8 cellular contexts compared by ENCODE assay signal in genomic region chr11:130071211-130071712, GRCh38. TPM values are rescaled to one million over a fixed set of nuclear protein-coding genes. Genes with fewer than 3 reads are reported as not detected.
DNase-seq lines count a peak whose midpoint lies in the region; ATAC-seq lines count a peak whose summit lies in the region.

No MANE protein-coding gene starts in this region.

- H3K4me1 Mint-ChIP-seq in central memory CD8-positive, alpha-beta T cell, result peaks cover 30% of the 10 kb centered on the region

- H3K4me1 ChIP-seq in mononuclear cell (ENCODE audit: insufficient read depth, low read length), result peaks cover 40% of the 10 kb centered on the region

- H3K4me3 ChIP-seq in mononuclear cell (ENCODE audit: low read length), result peak overlapping the region; percentile 78

- H3K27ac Mint-ChIP-seq in central memory CD8-positive, alpha-beta T cell (ENCODE audit: low read depth), result peak overlapping the region; percentile 39

- no peaks in the 10 kb centered on the region for H3K27me3 ChIP-seq in mononuclear cell (ENCODE audit: insufficient read depth, low read length)

- H3K27me3 Mint-ChIP-seq in central memory CD8-positive, alpha-beta T cell, result no peaks in the 10 kb centered on the region

- peak; percentile 10 for DNase-seq in DMS 273 (lab: John Stamatoyannopoulos, UW; ENCODE audit: unreplicated experiment)
- no peak for DNase-seq in DMS 273 treated with DMSO at 0.1 percent for 48 hours (lab: John Stamatoyannopoulos, UW)
- DNase-seq in NCI-H524 treated with DMSO at 0.1 percent for 48 hours (lab: John Stamatoyannopoulos, UW), result peak; percentile 1
- DNase-seq in central memory CD8-positive, alpha-beta T cell (ENCODE audit: low spot score in 2 of 2), result no peak
- no peak for DNase-seq in activated CD4-positive, alpha-beta T cell treated with anti-CD3 and anti-CD28 coated beads, Interleukin-2, amount 50 U/mL, for 1 hour

- H3K36me3 Mint-ChIP-seq in central memory CD8-positive, alpha-beta T cell (ENCODE audit: insufficient read depth), result peaks cover 19% of the 10 kb centered on the region

- ATAC-seq in central memory CD8-positive, alpha-beta T cell (replicated peaks; ENCODE audit: extremely low read depth, poor library complexity, severe bottlenecking), result no peak
- no peak for ATAC-seq in HG02588 (IDR thresholded peaks at IDR 0.05; ENCODE audit: unreplicated experiment)
- ATAC-seq in HG03045 (IDR thresholded peaks at IDR 0.05; ENCODE audit: unreplicated experiment), result no peak

- no peaks in the 10 kb centered on the region for H3K9me3 ChIP-seq in mononuclear cell (ENCODE audit: low read depth, low read length)

- H3K4me3 Mint-ChIP-seq in central memory CD8-positive, alpha-beta T cell, result peak overlapping the region; percentile 78

- H3K9me3 Mint-ChIP-seq in central memory CD8-positive, alpha-beta T cell, result no peaks in the 10 kb centered on the region

RNA-seq across cellular contexts. Expression of gene APLP2, which starts 1.6 kb away (rescaled TPM):
- 316 TPM for total RNA-seq in mononuclear cell

Comparison
In these comparisons a context has a peak if more than half of its experiments do, and no peak if none do; other contexts are left out.
1. DNase-seq: peak in DMS 273 (single experiment) and NCI-H524 treated with DMSO at 0.1 percent for 48 hours (single experiment); none in DMS 273 treated with DMSO at 0.1 percent for 48 hours (single experiment), central memory CD8-positive, alpha-beta T cell (0 of 2) and activated CD4-positive, alpha-beta T cell treated with anti-CD3 and anti-CD28 coated beads, Interleukin-2, amount 50 U/mL, for 1 hour (single experiment).